ENCODE assay signal across 30 cellular contexts in the genomic region with DNA sequence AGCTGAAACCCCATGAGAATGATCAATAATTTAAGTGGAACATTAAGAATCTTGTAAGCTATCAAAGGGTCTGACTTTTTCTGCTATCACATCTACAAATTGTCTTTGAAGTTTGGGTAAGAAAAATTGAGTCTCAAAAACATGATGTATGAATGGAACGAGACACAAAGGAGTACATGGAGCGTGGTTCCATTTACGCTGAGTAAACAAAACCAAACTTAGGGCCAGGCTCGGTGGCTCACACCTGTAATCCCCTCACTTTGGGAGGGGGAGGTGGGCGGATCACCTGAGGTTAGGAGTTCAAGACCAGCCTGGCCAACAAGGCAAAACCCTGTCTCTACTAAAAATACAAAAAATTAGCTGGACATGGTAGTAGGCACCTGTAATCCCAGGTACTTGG. TPM values are rescaled to one million over a fixed set of nuclear protein-coding genes. Genes with fewer than 3 reads are reported as not detected.
"Had no signal": no experiment of that assay in that cellular context is flagged by ENCODE, and none has a peak within 500 bp of the region (broad histone marks: within the 10 kb centered on the region; RNA-seq: fewer than 3 reads in every experiment).

No MANE protein-coding gene starts in this region.

- H3K27me3 ChIP-seq: neutrophil, pancreas, spleen, stomach, thyroid gland, tibial nerve, upper lobe of right lung, uterus had no signal

- H3K4me1 Mint-ChIP-seq: naive thymus-derived CD8-positive, alpha-beta T cell; nephron progenitor cell; neural crest cell; stimulated activated memory B cell treated with anti-CD40 and anti-IgM and Interleukin-4, amounts not matched to agents 10 μg/mL and 1 μg/mL and 100 μg/mL, for 72 hours had no signal

- H3K27ac ChIP-seq: pancreas, psoas muscle, skin epidermis, spleen, stomach, thoracic aorta, thyroid gland, tibial nerve, upper lobe of right lung, uterus had no signal

- H3K9me3 Mint-ChIP-seq: naive thymus-derived CD8-positive, alpha-beta T cell; natural killer cell treated with Interleukin-12 subunit alpha and Interleukin-12 subunit beta and Interleukin-15 and Interleukin-18, amount 100 ng/mL, for 72 hours; nephron progenitor cell; neural crest cell; stimulated activated memory B cell treated with anti-CD40 and anti-IgM and Interleukin-4, amounts not matched to agents 10 μg/mL and 1 μg/mL and 100 μg/mL, for 72 hours; stimulated activated naive CD8-positive, alpha-beta T cell treated with anti-CD3 and anti-CD28 coated beads, Interleukin-15, Interleukin-2, amounts not matched to agents 100 ng/mL and 50 ng/mL, for 24 hours had no signal

- ATAC-seq: naive thymus-derived CD8-positive, alpha-beta T cell; natural killer cell treated with Interleukin-12 subunit alpha and Interleukin-12 subunit beta and Interleukin-15 and Interleukin-18, amount 100 ng/mL, for 72 hours; pancreas; psoas muscle; right cardiac atrium; sciatic nerve; stimulated activated memory B cell treated with anti-CD40 and anti-IgM and Interleukin-4, amounts not matched to agents 10 μg/mL and 1 μg/mL and 100 μg/mL, for 72 hours; upper lobe of right lung had no signal

- H3K27me3 Mint-ChIP-seq: naive thymus-derived CD8-positive, alpha-beta T cell; natural killer cell treated with Interleukin-12 subunit alpha and Interleukin-12 subunit beta and Interleukin-15 and Interleukin-18, amount 100 ng/mL, for 72 hours; progenitor cell of endocrine pancreas; stimulated activated memory B cell treated with anti-CD40 and anti-IgM and Interleukin-4, amounts not matched to agents 10 μg/mL and 1 μg/mL and 100 μg/mL, for 72 hours; stimulated activated naive CD8-positive, alpha-beta T cell treated with anti-CD3 and anti-CD28 coated beads, Interleukin-15, Interleukin-2, amounts not matched to agents 100 ng/mL and 50 ng/mL, for 24 hours had no signal

- H3K36me3 ChIP-seq: uterus had no signal

- DNase-seq: naive thymus-derived CD8-positive, alpha-beta T cell; nephron progenitor cell; nucleus accumbens; pancreas; posterior cingulate gyrus; psoas muscle; right cardiac atrium; spleen; stimulated activated CD4-positive, alpha-beta T cell treated with anti-CD3 and anti-CD28 coated beads, Interleukin-12 subunit alpha, Interleukin-12 subunit beta, amount 100 ng/mL, for 4 hours; stimulated activated CD4-positive, alpha-beta T cell treated with anti-CD3 and anti-CD28 coated beads, Interleukin-1b, Interleukin-23, amount 100 ng/mL, for 48 hours; stimulated activated CD4-positive, alpha-beta T cell treated with anti-CD3 and anti-CD28 coated beads, Interleukin-4, amount 100 ng/mL, for 1 hour; stimulated activated CD4-positive, alpha-beta T cell treated with anti-CD3 and anti-CD28 coated beads, Interleukin-4, amount 100 ng/mL, for 4 hours; stimulated activated CD8-positive, alpha-beta memory T cell treated with anti-CD3 and anti-CD28 coated beads, Interleukin-4, amount 100 ng/mL, for 48 hours; stimulated activated naive CD4-positive, alpha-beta T cell treated with Interleukin-2 at 50 U/mL for 16 hours; stomach; thyroid gland; trophoblast cell; upper lobe of right lung; uterus had no signal

- H3K27ac Mint-ChIP-seq: natural killer cell treated with Interleukin-12 subunit alpha and Interleukin-12 subunit beta and Interleukin-15 and Interleukin-18, amount 100 ng/mL, for 72 hours; progenitor cell of endocrine pancreas; stimulated activated memory B cell treated with anti-CD40 and anti-IgM and Interleukin-4, amounts not matched to agents 10 μg/mL and 1 μg/mL and 100 μg/mL, for 72 hours; stimulated activated naive CD8-positive, alpha-beta T cell treated with anti-CD3 and anti-CD28 coated beads, Interleukin-15, Interleukin-2, amounts not matched to agents 100 ng/mL and 50 ng/mL, for 24 hours had no signal

- H3K4me1 ChIP-seq: pancreas, psoas muscle, stomach, thyroid gland, tibial nerve, upper lobe of right lung, uterus had no signal

- H3K4me3 ChIP-seq: pancreas, psoas muscle, skin epidermis, smooth muscle cell, spleen, stomach, thoracic aorta, thyroid gland, tibial nerve, upper lobe of right lung, uterus had no signal

- H3K4me3 Mint-ChIP-seq: naive thymus-derived CD8-positive, alpha-beta T cell; natural killer cell treated with Interleukin-12 subunit alpha and Interleukin-12 subunit beta and Interleukin-15 and Interleukin-18, amount 100 ng/mL, for 72 hours; nephron progenitor cell; neural crest cell; stimulated activated memory B cell treated with anti-CD40 and anti-IgM and Interleukin-4, amounts not matched to agents 10 μg/mL and 1 μg/mL and 100 μg/mL, for 72 hours; stimulated activated naive CD8-positive, alpha-beta T cell treated with anti-CD3 and anti-CD28 coated beads, Interleukin-15, Interleukin-2, amounts not matched to agents 100 ng/mL and 50 ng/mL, for 24 hours had no signal

- H3K9me3 ChIP-seq: neutrophil, pancreas, psoas muscle, spleen, stomach, thoracic aorta, thyroid gland, tibial nerve, upper lobe of right lung, uterus had no signal

- H3K4me2 ChIP-seq: smooth muscle cell had no signal

RNA-seq across cellular contexts. Expression of a gene that starts 52.4 kb away (rescaled TPM):
- total RNA-seq: natural killer cell treated with Interleukin-12 subunit alpha and Interleukin-12 subunit beta and Interleukin-15 and Interleukin-18, amount 100 ng/mL, for 72 hours had no signal
